ENCODE assay signal across 8 cellular contexts in genomic region chr11:77602385-77603105, GRCh38. TPM values are rescaled to one million over a fixed set of nuclear protein-coding genes. Genes with fewer than 3 reads are reported as not detected.
DNase-seq lines count a peak whose midpoint lies in the region; ATAC-seq and TF ChIP-seq lines count a peak whose summit lies in the region.

No MANE protein-coding gene starts in this region.

- H2BK12ac ChIP-seq in trophoblast cell (ENCODE audit: low read length): no peak overlapping the region

- no peak overlapping the region for H2AFZ ChIP-seq in trophoblast cell (ENCODE audit: insufficient read depth, low read length, poor library complexity)

- no peak for TF ChIP-seq EP300 in sigmoid colon (IDR thresholded peaks at IDR 0.05)

- H3K9ac ChIP-seq in trophoblast cell (ENCODE audit: low read length): no peak overlapping the region

- H3K79me1 ChIP-seq in trophoblast cell (ENCODE audit: low read length): no peaks in the 10 kb centered on the region

- H3K79me2 ChIP-seq in trophoblast cell (ENCODE audit: control insufficient read depth, insufficient read depth, low read length, poor library complexity): no peaks in the 10 kb centered on the region

- peaks cover 21% of the 10 kb centered on the region for H3K36me3 ChIP-seq in RWPE2 (ENCODE audit: low read depth)
- peaks cover 2 to 7% of the 10 kb centered on the region in 2 experiments for H3K36me3 ChIP-seq in trophoblast cell (ENCODE audit: control insufficient read depth in 1 of 2, insufficient read depth in 2 of 2, low read length in 2 of 2)
- H3K36me3 ChIP-seq in sigmoid colon: peaks cover 0 to 13% (median 2%) of the 10 kb centered on the region in 4 donors

- intact Hi-C loops in sigmoid colon (cut with DNase I): no loop called here

- no peak overlapping the region for H4K12ac ChIP-seq in trophoblast cell (ENCODE audit: low read depth, low read length)

- H3K4me1 ChIP-seq in RWPE2 (ENCODE audit: insufficient read depth, poor library complexity, severe bottlenecking): peaks cover 12% of the 10 kb centered on the region
- peaks cover 0 to 2% of the 10 kb centered on the region in 2 experiments for H3K4me1 ChIP-seq in trophoblast cell (ENCODE audit: control insufficient read depth in 1 of 2, insufficient read depth in 2 of 2, low read length in 2 of 2)
- H3K4me1 ChIP-seq in sigmoid colon: peaks cover 0 to 9% (median 0%) of the 10 kb centered on the region in 4 donors

- H3K4ac ChIP-seq in trophoblast cell (ENCODE audit: low read depth, low read length): no peak overlapping the region

- H3K18ac ChIP-seq in trophoblast cell (ENCODE audit: low read length): no peak overlapping the region

- TF ChIP-seq POLR2A in sigmoid colon (IDR thresholded peaks at IDR 0.05): no peak

- H3K27ac ChIP-seq in RWPE2 (ENCODE audit: poor library complexity, severe bottlenecking): peak overlapping the region; percentile 60
- no peak overlapping the region for H3K27ac ChIP-seq in trophoblast cell (ENCODE audit: low read depth, low read length)
- H3K27ac ChIP-seq in sigmoid colon: peak overlapping the region in 2 of 4 donors; percentile 18 to 42

- no peak overlapping the region for H4K8ac ChIP-seq in trophoblast cell (ENCODE audit: low read depth, low read length)

- DNase-seq in ELR (ENCODE audit: low read depth) (peak; percentile 93), RWPE2 (ENCODE audit: low spot score) (no peak), fibroblast of gingiva (ENCODE audit: low read depth) (peak; percentile 83), trophoblast cell (peak; percentile 7 to 77), sigmoid colon (no peak)
- no peak for DNase-seq in stimulated activated CD4-positive, alpha-beta T cell treated with anti-CD3 and anti-CD28 coated beads, Interleukin-15, amount 100 ng/mL, for 24 hours

- no peak overlapping the region for H3K14ac ChIP-seq in trophoblast cell (ENCODE audit: low read length)

- H3K9me3 ChIP-seq in RWPE2 (ENCODE audit: severe bottlenecking): no peaks in the 10 kb centered on the region
- no peaks in the 10 kb centered on the region for H3K9me3 ChIP-seq in trophoblast cell (ENCODE audit: insufficient read depth, low read depth, low read length)
- no peaks in the 10 kb centered on the region for H3K9me3 ChIP-seq in sigmoid colon

- H3K27me3 ChIP-seq in RWPE2 (ENCODE audit: insufficient read depth, poor library complexity, severe bottlenecking) (no peaks in the 10 kb centered on the region), trophoblast cell (ENCODE audit: insufficient read depth, low read length) (peaks cover 2% of the 10 kb centered on the region), sigmoid colon (no peaks in the 10 kb centered on the region)

- H2BK120ac ChIP-seq in trophoblast cell (ENCODE audit: insufficient read depth, low read length, poor library complexity): no peak overlapping the region

- H3K4me2 ChIP-seq in trophoblast cell (ENCODE audit: low read length): no peak overlapping the region

- WGBS in trophoblast cell (ENCODE audit: extremely low coverage, insufficient coverage, insufficient read length): no CpG with 5 or more reads among the region's 3 CpGs
- 73 to 91% methylated on average over 3 of the region's 3 CpGs for WGBS in sigmoid colon, 2 donors

- H3K23ac ChIP-seq in trophoblast cell (ENCODE audit: low read length): no peak overlapping the region

- TF ChIP-seq CTCF in RWPE2 (IDR thresholded peaks at IDR 0.05; ENCODE audit: poor library complexity, severe bottlenecking) (no peak), sigmoid colon (IDR thresholded peaks at IDR 0.05) (no peak)

- no peak overlapping the region for H3K4me3 ChIP-seq in RWPE2 (ENCODE audit: severe bottlenecking)
- no peak overlapping the region for H3K4me3 ChIP-seq in trophoblast cell (ENCODE audit: low read depth, low read length)
- H3K4me3 ChIP-seq in sigmoid colon: no peak overlapping the region

- no peak overlapping the region for H4K91ac ChIP-seq in trophoblast cell (ENCODE audit: low read depth, low read length)

- H2AK5ac ChIP-seq in trophoblast cell (ENCODE audit: low read length): no peak overlapping the region

- ATAC-seq in RWPE2 (ENCODE audit: low read depth) (peak; percentile 94), GM21515 (IDR thresholded peaks at IDR 0.05; ENCODE audit: unreplicated experiment) (no peak), HG03432 (IDR thresholded peaks at IDR 0.05; ENCODE audit: unreplicated experiment) (no peak)

- peak overlapping the region; percentile 40 for H2BK5ac ChIP-seq in trophoblast cell (ENCODE audit: low read depth, low read length, poor library complexity)

RNA-seq across cellular contexts. Expression of gene AQP11, which starts 12.8 kb away (rescaled TPM):
- 3.9 and 4.0 TPM in 2 replicates for polyA plus RNA-seq in trophoblast cell (2013)
- total RNA-seq in sigmoid colon: under 1 TPM in 3 of 4 donors, not detected in 1; 0.36 to 0.66 (median 0.54) TPM
- polyA plus RNA-seq in sigmoid colon: 1 to 10 TPM; 1.7 to 2.4 (median 1.8) TPM

RNA-seq across cellular contexts. Expression of gene CLNS1A, which starts 35.0 kb away (rescaled TPM):
- polyA plus RNA-seq in trophoblast cell (2013): 39.1 and 39.6 TPM in 2 replicates
- 100 to 1,000 TPM in 1 of 4 donors, 10 to 100 TPM in 3; 45.5 to 157 (median 82.4) TPM for total RNA-seq in sigmoid colon
- polyA plus RNA-seq in sigmoid colon: 100 to 1,000 TPM in 1 of 3 donors, 10 to 100 TPM in 2; 88.3 to 113 (median 99.0) TPM

Comparison
In these comparisons a context has a peak if more than half of its experiments do, and no peak if none do; other contexts are left out.
1. DNase-seq: peak in ELR (single experiment), fibroblast of gingiva (single experiment) and trophoblast cell (2 of 2); none in RWPE2 (single experiment), sigmoid colon (single experiment) and stimulated activated CD4-positive, alpha-beta T cell treated with anti-CD3 and anti-CD28 coated beads, Interleukin-15, amount 100 ng/mL, for 24 hours (single experiment).